32 cellular contexts compared by ENCODE assay signal in genomic region chr10:26311383-26311940, GRCh38.
DNase-seq lines count a peak whose midpoint lies in the region; ATAC-seq, FAIRE-seq and TF ChIP-seq lines count a peak whose summit lies in the region.
"Had no signal": no experiment of that assay in that cellular context is flagged by ENCODE, and none has a peak within 500 bp of the region (broad histone marks: within the 10 kb centered on the region; RNA-seq: fewer than 3 reads in every experiment).

No MANE protein-coding gene starts in this region.

- H3K4me3 ChIP-seq in hepatocyte (no peak overlapping the region), neuronal stem cell (ENCODE audit: low read length in 2 of 2) (no peak overlapping the region)
- H3K4me3 ChIP-seq: esophagus squamous epithelium, upper lobe of left lung had no signal

- TF ChIP-seq POLR2A in GM12891 (IDR thresholded peaks at IDR 0.05; ENCODE audit: low read depth, low read length) = no peak

- no peaks in the 10 kb centered on the region for H3K36me3 ChIP-seq in hepatocyte (replicated peaks; ENCODE audit: insufficient read depth, low read depth)
- no peaks in the 10 kb centered on the region for H3K36me3 ChIP-seq in neuronal stem cell (replicated peaks in 1 of 2; ENCODE audit: control insufficient read depth in 2 of 2, insufficient read depth in 2 of 2, low read length in 2 of 2)
- H3K36me3 ChIP-seq: esophagus squamous epithelium, upper lobe of left lung had no signal

- H2BK12ac ChIP-seq in neuronal stem cell (ENCODE audit: low read length) = no peak overlapping the region

- peak; percentile 63 for DNase-seq in ELF-1 (ENCODE audit: low read depth, low spot score)
- peak; percentile 12 for DNase-seq in NCI-H69 (lab: John Stamatoyannopoulos, UW)
- DNase-seq in hepatocyte (ENCODE audit: low spot score) = peak; percentile 40
- DNase-seq in neuronal stem cell (ENCODE audit: low spot score) = no peak
- no peak for DNase-seq in GM12891 (ENCODE audit: insufficient read length, low spot score)
- no peak for DNase-seq in D721Med (ENCODE audit: insufficient read length, low spot score)
- no peak for DNase-seq in SIG-M5 treated with dmso at 0.1 percent for 504 hours (lab: John Stamatoyannopoulos, UW; ENCODE audit: unreplicated experiment)
- DNase-seq: activated CD4-positive, alpha-beta T cell treated with anti-CD3 and anti-CD28 coated beads for 36 hours; activated gamma-delta T cell; activated naive CD8-positive, alpha-beta T cell treated with anti-CD3 and anti-CD28 coated beads, Interleukin-2, amount 10 ng/mL, durations not matched to agents 7 days and 5 days; activated T-cell treated with anti-CD3 and anti-CD28 coated beads, Interleukin-2, amount 50 U/mL, for 1 hour; C1 segment of cervical spinal cord; caudate nucleus; DMS79 treated with DMSO at 0.1 percent for 48 hours; esophagus squamous epithelium; foreskin melanocyte; hippocampal formation; IMR-90; naive thymus-derived CD8-positive, alpha-beta T cell; NCI-H1048; NCI-H187; NCI-H2171; NCI-H524 treated with DMSO at 0.1 percent for 48 hours; NK-92 treated with Interleukin-12 subunit alpha and Interleukin-12 subunit beta, amount 100 ng/mL, for 24 hours; retina; small intestine; T-helper 2 cell; upper lobe of left lung had no signal

- no peaks in the 10 kb centered on the region for H3K9me2 ChIP-seq in hepatocyte (replicated peaks; ENCODE audit: insufficient read depth)

- H3K27ac ChIP-seq in hepatocyte = no peak overlapping the region
- no peak overlapping the region for H3K27ac ChIP-seq in neuronal stem cell (replicated peaks; ENCODE audit: low read length)
- H3K27ac ChIP-seq: esophagus squamous epithelium, upper lobe of left lung had no signal

- H2AFZ ChIP-seq in hepatocyte (no peak overlapping the region), neuronal stem cell (ENCODE audit: low read length) (no peak overlapping the region)

- TF ChIP-seq CTCF in hepatocyte (IDR thresholded peaks at IDR 0.05; ENCODE audit: poor library complexity) (peak; percentile 37), D721Med (IDR thresholded peaks at IDR 0.05; ENCODE audit: insufficient read depth, missing control alignments) (no peak)

- WGBS in hepatocyte (ENCODE audit: low lambda C conversion rate, missing lambda C conversion rate) = 29% methylated on average over 6 of the region's 6 CpGs
- no CpG with 5 or more reads among the region's 6 CpGs for WGBS in neuronal stem cell (ENCODE audit: extremely low coverage in 2 of 2, insufficient read length in 2 of 2, insufficient replicate concordance in 1 of 2), 2 donors

- H3K4ac ChIP-seq in neuronal stem cell (ENCODE audit: low read length) = no peak overlapping the region

- H2AK5ac ChIP-seq in neuronal stem cell (ENCODE audit: low read depth, low read length) = peak overlapping the region; percentile 64

- H2BK120ac ChIP-seq in neuronal stem cell (ENCODE audit: low read depth, low read length) = no peak overlapping the region

- H3K27me3 ChIP-seq in hepatocyte (no peaks in the 10 kb centered on the region), neuronal stem cell (ENCODE audit: control insufficient read depth in 3 of 3, insufficient read depth in 3 of 3, low read depth in 1 of 3, low read length in 3 of 3) (no peaks in the 10 kb centered on the region)
- H3K27me3 ChIP-seq: esophagus squamous epithelium, upper lobe of left lung had no signal

- H3K79me2 ChIP-seq in hepatocyte = no peaks in the 10 kb centered on the region

- FAIRE-seq in GM12891 (lab: Jason Lieb, UNC) (no peak), D721Med (lab: Jason Lieb, UNC) (no peak)
- FAIRE-seq: astrocyte, keratinocyte, small intestine had no signal

- H3K9ac ChIP-seq in neuronal stem cell (ENCODE audit: low read depth, low read length, poor library complexity) = no peak overlapping the region

- H3K79me1 ChIP-seq in neuronal stem cell (ENCODE audit: low read depth, low read length) = no peaks in the 10 kb centered on the region

- H2BK15ac ChIP-seq in neuronal stem cell (ENCODE audit: low read length) = no peak overlapping the region

- no peak for ATAC-seq in HG02970 (IDR thresholded peaks at IDR 0.05; ENCODE audit: low FRiP score, unreplicated experiment)
- ATAC-seq: activated CD4-positive, alpha-beta T cell treated with anti-CD3 and anti-CD28 coated beads for 36 hours; naive thymus-derived CD8-positive, alpha-beta T cell; SK-N-SH treated with all-trans-retinoic acid at 6 μM for 48 hours had no signal

- no peak overlapping the region for H3K14ac ChIP-seq in neuronal stem cell (ENCODE audit: low read length)

- H4K91ac ChIP-seq in neuronal stem cell (ENCODE audit: low read depth, low read length, poor library complexity) = no peak overlapping the region

- peak overlapping the region; percentile 76 for H3K18ac ChIP-seq in neuronal stem cell (ENCODE audit: low read length)

- no peak overlapping the region for H4K8ac ChIP-seq in neuronal stem cell (ENCODE audit: low read depth, low read length)

- no peaks in the 10 kb centered on the region for H4K20me1 ChIP-seq in hepatocyte (ENCODE audit: insufficient read depth, poor library complexity, severe bottlenecking)

- H3K9me3 ChIP-seq in hepatocyte (ENCODE audit: low read depth) = no peaks in the 10 kb centered on the region
- H3K9me3 ChIP-seq in neuronal stem cell (replicated peaks in 1 of 2; ENCODE audit: control insufficient read depth in 2 of 2, insufficient read depth in 1 of 2, low read depth in 1 of 2, low read length in 2 of 2) = no peaks in the 10 kb centered on the region
- H3K9me3 ChIP-seq: esophagus squamous epithelium, upper lobe of left lung had no signal

- H3K4me2 ChIP-seq in hepatocyte (no peak overlapping the region), neuronal stem cell (ENCODE audit: insufficient read depth, low read length, poor library complexity, severe bottlenecking) (no peak overlapping the region)

- H3K4me1 ChIP-seq in hepatocyte (ENCODE audit: insufficient read depth) = no peaks in the 10 kb centered on the region
- H3K4me1 ChIP-seq in neuronal stem cell (ENCODE audit: control insufficient read depth in 2 of 2, insufficient read depth in 1 of 2, low read depth in 1 of 2, low read length in 2 of 2) = peaks cover 0 to 8% of the 10 kb centered on the region in 2 donors
- H3K4me1 ChIP-seq: esophagus squamous epithelium, upper lobe of left lung had no signal

- H3K23ac ChIP-seq in neuronal stem cell (ENCODE audit: low read depth, low read length, poor library complexity) = no peak overlapping the region

- no peak overlapping the region for H2BK5ac ChIP-seq in neuronal stem cell (ENCODE audit: low read length)

TF ChIP-seq in GM12891, 5 proteins besides CTCF, POLR2A, EP300 and RAD21:
- TF ChIP-seq POU2F2 (IDR thresholded peaks at IDR 0.05; ENCODE audit: low read depth, low read length) = no peak

Comparison
In these comparisons a context has a peak if more than half of its experiments do, and no peak if none do; other contexts are left out.
1. DNase-seq: peak in ELF-1 (single experiment), NCI-H69 (single experiment) and hepatocyte (single experiment); none in neuronal stem cell (single experiment), GM12891 (single experiment), D721Med (single experiment) and SIG-M5 treated with dmso at 0.1 percent for 504 hours (single experiment).